8 cellular contexts compared by ENCODE assay signal in the genomic region with DNA sequence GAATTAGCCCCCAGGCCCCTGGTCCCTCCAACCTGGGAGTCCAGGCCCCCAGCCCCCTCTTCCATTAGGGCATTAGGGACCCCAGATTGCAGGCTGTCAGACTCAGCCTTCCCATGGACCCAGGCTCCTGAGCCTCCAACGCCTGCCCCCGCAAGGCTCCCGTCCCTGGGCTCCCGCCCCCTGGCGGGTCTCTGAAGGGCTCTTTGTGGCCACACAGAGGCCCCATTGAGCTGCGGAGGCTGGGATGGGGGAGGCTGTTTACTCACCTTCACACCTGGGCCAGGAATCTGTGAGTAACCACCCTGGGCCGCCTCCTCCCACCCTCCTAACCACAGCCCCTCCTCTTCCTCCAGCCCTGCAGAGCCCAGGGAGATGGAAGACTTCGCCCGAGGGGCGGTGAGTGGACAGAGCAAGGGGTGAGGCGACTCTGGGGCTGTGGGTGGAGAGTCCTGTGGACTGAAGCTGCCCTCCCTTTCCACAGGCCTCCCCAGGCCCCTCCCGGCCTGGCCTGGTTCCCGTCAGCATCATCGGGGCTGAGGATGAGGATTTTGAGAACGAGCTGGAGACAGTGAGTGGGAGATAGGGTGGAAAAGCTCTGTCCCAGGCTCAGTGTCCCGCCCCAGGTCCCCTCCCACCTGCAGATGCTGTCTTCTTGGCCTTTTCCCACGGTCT. TPM values are rescaled to one million over a fixed set of nuclear protein-coding genes. Genes with fewer than 3 reads are reported as not detected.
DNase-seq lines count a peak whose midpoint lies in the region; TF ChIP-seq lines count a peak whose summit lies in the region.

No MANE protein-coding gene starts in this region.

- H3K4me3 Mint-ChIP-seq in CD4-positive, alpha-beta memory T cell = peak overlapping the region; percentile 86 to 99 (median 96)

- no peaks in the 10 kb centered on the region for H3K27me3 Mint-ChIP-seq in CD4-positive, alpha-beta memory T cell

- no peak for TF ChIP-seq EP300 in ovary (IDR thresholded peaks at IDR 0.05)

- POLR2A ChIA-PET in CD4-positive, alpha-beta memory T cell (lab: Charles Lee; ENCODE audit: partially characterized antibody) = interaction anchor here (1.1 to 13.9 kb wide), 16 partner anchors 14 to 524 kb away, joined by 3 to 579 read pairs (median 10); partner anchors contain the start of genes CD79A, ERFL, RABAC1 and RPS19

- H3K36me3 Mint-ChIP-seq in CD4-positive, alpha-beta memory T cell = peaks cover 42 to 64% of the 10 kb centered on the region in 2 donors

- TF ChIP-seq CTCF in fibroblast of pulmonary artery (IDR thresholded peaks at IDR 0.05; ENCODE audit: low read length, missing control alignments) (peak; percentile 3), MM.1S (IDR thresholded peaks at IDR 0.05; ENCODE audit: low read length) (no peak), ovary (IDR thresholded peaks at IDR 0.05) (no peak)

- H3K9me2 ChIP-seq in MM.1S (replicated peaks; ENCODE audit: insufficient read depth, low read length) = no peaks in the 10 kb centered on the region

- H3K4me1 Mint-ChIP-seq in CD4-positive, alpha-beta memory T cell = peaks cover 27 to 78% (median 56%) of the 10 kb centered on the region in 4 donors

- H3K27me3 ChIP-seq in CD4-positive, alpha-beta memory T cell (ENCODE audit: insufficient read depth, low read length) = no peaks in the 10 kb centered on the region
- no peaks in the 10 kb centered on the region for H3K27me3 ChIP-seq in MM.1S (replicated peaks; ENCODE audit: insufficient read depth, low read length)
- no peaks in the 10 kb centered on the region for H3K27me3 ChIP-seq in ovary

- H3K9me3 ChIP-seq in CD4-positive, alpha-beta memory T cell (ENCODE audit: control insufficient read depth in 1 of 2, low read length in 2 of 2) = no peaks in the 10 kb centered on the region
- H3K9me3 ChIP-seq in MM.1S (replicated peaks; ENCODE audit: insufficient read depth, low read length) = no peaks in the 10 kb centered on the region
- no peaks in the 10 kb centered on the region for H3K9me3 ChIP-seq in ovary

- WGBS in ovary, 3 donors = 56 to 63% (median 62%) methylated on average over 17 of the region's 17 CpGs

- no peak overlapping the region for H2AFZ ChIP-seq in MM.1S (ENCODE audit: low read length)

- H3F3A ChIP-seq in MM.1S (ENCODE audit: insufficient read depth, low read length) = peaks cover 7% of the 10 kb centered on the region

- H3K27ac Mint-ChIP-seq in CD4-positive, alpha-beta memory T cell = peak overlapping the region; percentile 90 to 99 (median 97)

- H3K36me3 ChIP-seq in CD4-positive, alpha-beta memory T cell (ENCODE audit: insufficient read depth, low read length) = peaks cover 38% of the 10 kb centered on the region
- no peaks in the 10 kb centered on the region for H3K36me3 ChIP-seq in MM.1S (replicated peaks; ENCODE audit: insufficient read depth, low read length)
- no peaks in the 10 kb centered on the region for H3K36me3 ChIP-seq in ovary

- peak overlapping the region; percentile 39 to 88 for H3K4me3 ChIP-seq in CD4-positive, alpha-beta memory T cell (ENCODE audit: low read length in 2 of 2)
- H3K4me3 ChIP-seq in fibroblast of pulmonary artery (replicated peaks; ENCODE audit: low read depth, low read length) = no peak overlapping the region
- no peak overlapping the region for H3K4me3 ChIP-seq in MM.1S (ENCODE audit: low read length)
- H3K4me3 ChIP-seq in ovary = no peak overlapping the region

- H3K27ac ChIP-seq in CD4-positive, alpha-beta memory T cell (ENCODE audit: low read depth, low read length) = peak overlapping the region; percentile 82
- H3K27ac ChIP-seq in MM.1S (ENCODE audit: low read length) (no peak overlapping the region), ovary (no peak overlapping the region)

- peaks cover 43% of the 10 kb centered on the region for H3K79me2 ChIP-seq in MM.1S (ENCODE audit: low read length)

- peak; percentile 78 to 94 (median 82) for DNase-seq in CD4-positive, alpha-beta memory T cell
- DNase-seq in M059J (ENCODE audit: low read depth) = peak; percentile 97
- peak; percentile 91 for DNase-seq in activated CD8-positive, alpha-beta memory T cell treated with anti-CD3 and anti-CD28 coated beads, Interleukin-2, amount 50 U/mL, for 4 hours
- DNase-seq in fibroblast of pulmonary artery (ENCODE audit: low read depth) = peak; percentile 29
- peak; percentile 92 for DNase-seq in stimulated activated CD4-positive, alpha-beta T cell treated with anti-CD3 and anti-CD28 coated beads, Interleukin-15, amount 100 ng/mL, for 24 hours
- DNase-seq in cortex of kidney (lab: John Stamatoyannopoulos, UW) = no peak
- DNase-seq in MM.1S = no peak
- DNase-seq in ovary = no peak

- H4K20me1 ChIP-seq in MM.1S (ENCODE audit: insufficient read depth, low read length) = no peaks in the 10 kb centered on the region

- H3K9ac ChIP-seq in MM.1S (ENCODE audit: low read length) = no peak overlapping the region

- no peaks in the 10 kb centered on the region for H3K9me3 Mint-ChIP-seq in CD4-positive, alpha-beta memory T cell

- CTCF ChIA-PET in CD4-positive, alpha-beta memory T cell (lab: Charles Lee; ENCODE audit: partially characterized antibody) = interaction anchor here (0.7 to 8.9 kb wide), 10 partner anchors 12 to 63 kb away, joined by 3 to 142 read pairs (median 4); partner anchors contain the start of genes CD79A, ERFL and RPS19

- no peak overlapping the region for H3K4me2 ChIP-seq in MM.1S (ENCODE audit: low read depth, low read length)

- intact Hi-C loops in CD4-positive, alpha-beta memory T cell (cut with micrococcal nuclease) = loop anchor here (1.0 to 2.0 kb wide), 7 partner anchors 13 to 71 kb away; partner anchors contain the start of genes ERFL, RABAC1 and RPS19
- intact Hi-C loops in ovary (cut with DNase I) = no loop called here

- TF ChIP-seq POLR2A in ovary (IDR thresholded peaks at IDR 0.05) = no peak

- peaks cover 74% of the 10 kb centered on the region for H3K4me1 ChIP-seq in CD4-positive, alpha-beta memory T cell (ENCODE audit: insufficient read depth, low read length)
- H3K4me1 ChIP-seq in MM.1S (ENCODE audit: low read length) (peaks cover 17% of the 10 kb centered on the region), ovary (ENCODE audit: insufficient read depth) (peaks cover 6% of the 10 kb centered on the region)

RNA-seq across cellular contexts. Expression of gene ARHGEF1, which starts 4.9 kb away (rescaled TPM):
- total RNA-seq in CD4-positive, alpha-beta memory T cell = 100 to 1,000 TPM; 956 to 992 TPM
- polyA plus RNA-seq in CD4-positive, alpha-beta memory T cell = 100 to 1,000 TPM; 140 to 325 TPM
- 41.7 and 43.9 TPM in 2 replicates for total RNA-seq in M059J (2014; rRNA removed; shearing (Covaris generic))
- total RNA-seq in ovary = 10 to 100 TPM; 35.6 to 97.5 (median 70.6) TPM
- polyA plus RNA-seq in ovary = 10 to 100 TPM in 1 of 2 donors, 1 to 10 TPM in 1; 7.9 to 56.2 TPM

RNA-seq across cellular contexts. Expression of gene CD79A, which starts 10.8 kb away (rescaled TPM):
- 1 to 10 TPM in 1 of 2 experiments, under 1 TPM in 1; 0.93 to 1.3 TPM for total RNA-seq in CD4-positive, alpha-beta memory T cell
- polyA plus RNA-seq in CD4-positive, alpha-beta memory T cell = 10 to 100 TPM in 1 of 2 donors, 1 to 10 TPM in 1; 5.1 to 29.7 TPM
- 0.12 TPM in 1 of 2 replicates, not detected in the other for total RNA-seq in M059J (2014; rRNA removed; shearing (Covaris generic))
- 1 to 10 TPM in 3 of 7 donors, under 1 TPM in 3, not detected in 1; 0.25 to 1.4 (median 0.83) TPM for total RNA-seq in ovary
- under 1 TPM; 0.41 to 0.68 TPM for polyA plus RNA-seq in ovary

RNA-seq across cellular contexts. Expression of gene RPS19, which starts 27.8 kb away (rescaled TPM):
- total RNA-seq in CD4-positive, alpha-beta memory T cell = 1,000 to 10,000 TPM; 3,807 to 4,015 TPM
- polyA plus RNA-seq in CD4-positive, alpha-beta memory T cell = 1,000 to 10,000 TPM; 4,853 to 7,200 TPM
- total RNA-seq in M059J (2014; rRNA removed; shearing (Covaris generic)) = 919 and 1,304 TPM in 2 replicates
- 1,000 to 10,000 TPM; 2,441 to 3,427 (median 2,873) TPM for total RNA-seq in ovary
- polyA plus RNA-seq in ovary = 1,000 to 10,000 TPM; 1,030 to 3,960 TPM

RNA-seq across cellular contexts. Expression of gene ERFL, which starts 40.4 kb away (rescaled TPM):
- 1 to 10 TPM; 6.6 to 9.2 TPM for total RNA-seq in CD4-positive, alpha-beta memory T cell
- under 1 TPM in 1 of 2 donors, not detected in 1; 0.11 TPM for polyA plus RNA-seq in CD4-positive, alpha-beta memory T cell
- total RNA-seq in M059J (2014; rRNA removed; shearing (Covaris generic)) = not detected in 2 replicates
- total RNA-seq in ovary = 1 to 10 TPM in 1 of 7 donors, under 1 TPM in 6; 0.11 to 1.3 (median 0.50) TPM
- polyA plus RNA-seq in ovary = under 1 TPM in 1 of 2 donors, not detected in 1; 0.24 TPM

RNA-seq across cellular contexts. Expression of gene DMRTC2, which starts 43.0 kb away (rescaled TPM):
- total RNA-seq in CD4-positive, alpha-beta memory T cell = not detected
- not detected for polyA plus RNA-seq in CD4-positive, alpha-beta memory T cell
- not detected in 2 replicates for total RNA-seq in M059J (2014; rRNA removed; shearing (Covaris generic))
- not detected for total RNA-seq in ovary
- polyA plus RNA-seq in ovary = under 1 TPM in 1 of 2 donors, not detected in 1; 0.07 TPM

Comparison
In these comparisons a context has a peak if more than half of its experiments do, and no peak if none do; other contexts are left out.
1. DNase-seq: peak in CD4-positive, alpha-beta memory T cell (5 of 5), M059J (single experiment), activated CD8-positive, alpha-beta memory T cell treated with anti-CD3 and anti-CD28 coated beads, Interleukin-2, amount 50 U/mL, for 4 hours (single experiment), fibroblast of pulmonary artery (single experiment) and stimulated activated CD4-positive, alpha-beta T cell treated with anti-CD3 and anti-CD28 coated beads, Interleukin-15, amount 100 ng/mL, for 24 hours (single experiment); none in cortex of kidney (single experiment), MM.1S (single experiment) and ovary (0 of 5).
2. H3K4me3 ChIP-seq: peak in CD4-positive, alpha-beta memory T cell (2 of 2); none in fibroblast of pulmonary artery (single experiment), MM.1S (single experiment) and ovary (single experiment).
3. RNA of gene ARHGEF1, which starts 4.9 kb away (total RNA-seq): 956 to 992 TPM in CD4-positive, alpha-beta memory T cell; 35.6 to 97.5 TPM in ovary and 41.7 to 43.9 TPM in M059J; every median in the first group is over 4 times any median in the second.